Comparison of ENCODE assay signal across 9 cellular contexts in genomic region chrX:49271341-49271740, GRCh38. TPM values are rescaled to one million over a fixed set of nuclear protein-coding genes. Genes with fewer than 3 reads are reported as not detected.
A peak's percentile ranks its signal among the peaks of the same experiment; 100 is the strongest.
DNase-seq lines count a peak whose midpoint lies in the region; ATAC-seq and TF ChIP-seq lines count a peak whose summit lies in the region.
"Had no signal": no experiment of that assay in that cellular context is flagged by ENCODE, and none has a peak within 500 bp of the region (broad histone marks: within the 10 kb centered on the region; RNA-seq: fewer than 3 reads in every experiment).

No MANE protein-coding gene starts in this region.

- H2AFZ ChIP-seq in osteoblast (ENCODE audit: low read length), result no peak overlapping the region

- H3K4me1 Mint-ChIP-seq in HFFc6 (ENCODE audit: low read depth), result peaks cover 22% of the 10 kb centered on the region

- peaks cover 6% of the 10 kb centered on the region for H4K20me1 ChIP-seq in osteoblast (ENCODE audit: insufficient read depth, low read length)

- H3K9me3 ChIP-seq in osteoblast (ENCODE audit: low read depth, low read length), result no peaks in the 10 kb centered on the region

- peaks cover 5% of the 10 kb centered on the region; the same call in 1 of the 2 replicates for H3K36me3 Mint-ChIP-seq in HFFc6 (ENCODE audit: low read depth)
- H3K36me3 Mint-ChIP-seq in activated naive CD4-positive, alpha-beta T cell treated with anti-CD3 and anti-CD28 coated beads, Interleukin-2, amount 50 U/mL, for 72 hours, result peaks cover 15 to 26% of the 10 kb centered on the region in 2 donors

- TF ChIP-seq CTCF in HFFc6 (IDR thresholded peaks at IDR 0.05) (no peak), osteoblast (IDR thresholded peaks at IDR 0.05; ENCODE audit: extremely low read depth, low read depth, low read length) (no peak)

- DNase-seq in HFFc6 (no peak), osteoblast (ENCODE audit: insufficient read length, low spot score, missing footprints) (peak; percentile 25), NCI-H510A (lab: John Stamatoyannopoulos, UW) (no peak), HCEC 1CT (no peak)
- no peak for DNase-seq in activated naive CD4-positive, alpha-beta T cell treated with anti-CD3 and anti-CD28 coated beads, Interleukin-2, amount 50 U/mL, for 72 hours (ENCODE audit: low spot score in 2 of 2)
- DNase-seq: NCI-H1436 treated with DMSO at 0.1 percent for 48 hours, T1000 had no signal

- no peaks in the 10 kb centered on the region for H3K27me3 ChIP-seq in osteoblast (ENCODE audit: insufficient read depth, low read length)

- no peaks in the 10 kb centered on the region for H3K9me3 Mint-ChIP-seq in HFFc6
- H3K9me3 Mint-ChIP-seq in activated naive CD4-positive, alpha-beta T cell treated with anti-CD3 and anti-CD28 coated beads, Interleukin-2, amount 50 U/mL, for 72 hours, result no peaks in the 10 kb centered on the region

- peak overlapping the region; percentile 70 for H3K4me3 Mint-ChIP-seq in HFFc6

- no peak overlapping the region for H3K27ac ChIP-seq in osteoblast (ENCODE audit: low read depth, low read length)

- H3K36me3 ChIP-seq in osteoblast (ENCODE audit: insufficient read depth, low read length), result no peaks in the 10 kb centered on the region

- H3K79me2 ChIP-seq in osteoblast (ENCODE audit: insufficient read depth, low read length), result peaks cover 31% of the 10 kb centered on the region

- H3K4me1 ChIP-seq in osteoblast (ENCODE audit: insufficient read depth, low read length), result no peaks in the 10 kb centered on the region

- peak overlapping the region; percentile 66 for H3K4me2 ChIP-seq in osteoblast (ENCODE audit: insufficient read depth, low read length)

- peaks cover 7% of the 10 kb centered on the region for H3K27me3 Mint-ChIP-seq in HFFc6 (ENCODE audit: insufficient read depth)

- ATAC-seq in activated naive CD4-positive, alpha-beta T cell treated with anti-CD3 and anti-CD28 coated beads, Interleukin-2, amount 50 U/mL, for 72 hours, result no peak
- no peak for ATAC-seq in GM21360 (IDR thresholded peaks at IDR 0.05; ENCODE audit: unreplicated experiment)

- no peak overlapping the region for H3K4me3 ChIP-seq in osteoblast (ENCODE audit: insufficient read depth, low read length)

- H3K27ac Mint-ChIP-seq in HFFc6, result peak overlapping the region; percentile 65
- peak overlapping the region; percentile 85 to 90 for H3K27ac Mint-ChIP-seq in activated naive CD4-positive, alpha-beta T cell treated with anti-CD3 and anti-CD28 coated beads, Interleukin-2, amount 50 U/mL, for 72 hours

RNA-seq across cellular contexts. Expression of gene PPP1R3F, which starts 1.7 kb away (rescaled TPM):
- 1 to 10 TPM; 2.4 to 4.5 (median 4.1) TPM for total RNA-seq in HFFc6 (2021; fragmentation: NEBNext Ultra II Directional; extraction: Animal tissue kit (Norgen Biotek cat#: 25700))
- 1 to 10 TPM; 4.2 to 5.3 TPM for total RNA-seq in activated naive CD4-positive, alpha-beta T cell treated with anti-CD3 and anti-CD28 coated beads, Interleukin-2, amount 50 U/mL, for 72 hours
- total RNA-seq in osteoblast, result 3.2 and 4.0 TPM in 2 replicates

RNA-seq across cellular contexts. Expression of gene FOXP3, which starts 6.8 kb away (rescaled TPM):
- total RNA-seq in HFFc6 (2021; fragmentation: NEBNext Ultra II Directional; extraction: Animal tissue kit (Norgen Biotek cat#: 25700)), result under 1 TPM in 3 of 6 experiments, not detected in 3; 0.09 to 0.16 (median 0.14) TPM
- total RNA-seq in activated naive CD4-positive, alpha-beta T cell treated with anti-CD3 and anti-CD28 coated beads, Interleukin-2, amount 50 U/mL, for 72 hours, result 10 to 100 TPM in 1 of 2 donors, 1 to 10 TPM in 1; 5.4 to 24.3 TPM
- not detected in 2 replicates for total RNA-seq in osteoblast
- total RNA-seq: dermis microvascular lymphatic vessel endothelial cell had no signal

RNA-seq across cellular contexts. Expression of gene GAGE10, which starts 32.1 kb away (rescaled TPM):
- total RNA-seq in HFFc6 (2021; fragmentation: NEBNext Ultra II Directional; extraction: Animal tissue kit (Norgen Biotek cat#: 25700)), result not detected
- not detected for total RNA-seq in activated naive CD4-positive, alpha-beta T cell treated with anti-CD3 and anti-CD28 coated beads, Interleukin-2, amount 50 U/mL, for 72 hours
- total RNA-seq in osteoblast, result not detected in 2 replicates
- total RNA-seq: dermis microvascular lymphatic vessel endothelial cell had no signal

RNA-seq across cellular contexts. Expression of gene CCDC22, which starts 36.1 kb away (rescaled TPM):
- 10 to 100 TPM; 12.9 to 16.3 (median 15.1) TPM for total RNA-seq in HFFc6 (2021; fragmentation: NEBNext Ultra II Directional; extraction: Animal tissue kit (Norgen Biotek cat#: 25700))
- 10 to 100 TPM; 18.3 to 26.4 TPM for total RNA-seq in activated naive CD4-positive, alpha-beta T cell treated with anti-CD3 and anti-CD28 coated beads, Interleukin-2, amount 50 U/mL, for 72 hours
- total RNA-seq in osteoblast, result 13.3 and 15.6 TPM in 2 replicates

RNA-seq across cellular contexts. Expression of gene CACNA1F, which starts 38.2 kb away (rescaled TPM):
- not detected for total RNA-seq in HFFc6 (2021; fragmentation: NEBNext Ultra II Directional; extraction: Animal tissue kit (Norgen Biotek cat#: 25700))
- 1 to 10 TPM; 1.7 to 2.6 TPM for total RNA-seq in activated naive CD4-positive, alpha-beta T cell treated with anti-CD3 and anti-CD28 coated beads, Interleukin-2, amount 50 U/mL, for 72 hours
- not detected in 2 replicates for total RNA-seq in osteoblast
